ENCODE assay signal across 1 cellular context in the genomic region with DNA sequence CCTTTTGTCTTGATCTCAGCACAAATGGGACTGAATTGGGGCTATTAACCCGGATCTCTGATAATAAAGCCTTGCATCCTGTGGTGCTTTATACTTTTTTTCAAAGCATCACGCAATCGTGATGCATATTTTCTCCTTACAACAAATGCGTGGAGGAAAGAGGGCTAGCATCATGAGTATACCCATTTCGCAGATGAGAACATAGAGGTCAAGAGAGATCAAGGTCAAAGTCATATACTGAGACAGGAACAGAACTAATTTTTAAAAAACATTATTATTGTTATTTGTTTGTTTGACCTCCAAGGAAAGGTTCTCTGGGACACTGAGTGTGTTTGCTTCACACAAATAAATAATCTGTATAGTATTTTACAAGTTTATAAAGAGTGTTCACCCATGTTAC.
TF ChIP-seq lines count a peak whose summit lies in the region.

No MANE protein-coding gene starts in this region.

TF ChIP-seq in K562, 482 proteins besides CTCF, POLR2A, EP300 and RAD21:
- TF ChIP-seq, protein P1, sequence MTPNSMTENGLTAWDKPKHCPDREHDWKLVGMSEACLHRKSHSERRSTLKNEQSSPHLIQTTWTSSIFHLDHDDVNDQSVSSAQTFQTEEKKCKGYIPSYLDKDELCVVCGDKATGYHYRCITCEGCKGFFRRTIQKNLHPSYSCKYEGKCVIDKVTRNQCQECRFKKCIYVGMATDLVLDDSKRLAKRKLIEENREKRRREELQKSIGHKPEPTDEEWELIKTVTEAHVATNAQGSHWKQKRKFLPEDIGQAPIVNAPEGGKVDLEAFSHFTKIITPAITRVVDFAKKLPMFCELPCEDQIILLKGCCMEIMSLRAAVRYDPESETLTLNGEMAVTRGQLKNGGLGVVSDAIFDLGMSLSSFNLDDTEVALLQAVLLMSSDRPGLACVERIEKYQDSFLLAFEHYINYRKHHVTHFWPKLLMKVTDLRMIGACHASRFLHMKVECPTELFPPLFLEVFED (CRISPR knock-in tag; conservative IDR thresholded peaks at IDR 0.05), result no peak
- TF ChIP-seq RBM25 (IDR thresholded peaks at IDR 0.05; ENCODE audit: low read depth, low read length, severe bottlenecking), result peak; percentile 81
- no peak for TF ChIP-seq PYGO2 (tag; IDR thresholded peaks at IDR 0.05)
- TF ChIP-seq, protein P2, sequence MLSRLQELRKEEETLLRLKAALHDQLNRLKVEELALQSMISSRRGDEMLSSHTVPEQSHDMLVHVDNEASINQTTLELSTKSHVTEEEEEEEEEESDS (CRISPR knock-in tag; IDR thresholded peaks at IDR 0.05), result no peak
- no peak for TF ChIP-seq ATF7 (IDR thresholded peaks at IDR 0.05)
- no peak for TF ChIP-seq ZNF766 (CRISPR knock-in tag; conservative IDR thresholded peaks at IDR 0.05)
- 0 out of 2 replicates have a peak, but pooled peaks have one; percentile 37 for TF ChIP-seq BCOR (IDR thresholded peaks at IDR 0.05)
- TF ChIP-seq ESRRA (IDR thresholded peaks at IDR 0.05; ENCODE audit: borderline replicate concordance, low read depth), result peak; percentile 84
- no peak for TF ChIP-seq ZNF551 (CRISPR knock-in tag; IDR thresholded peaks at IDR 0.05)
- peak; percentile 50; the same call in 1 of the 2 replicates for TF ChIP-seq ADNP (tag; IDR thresholded peaks at IDR 0.05)
